Comparison of ENCODE assay signal across 26 cellular contexts in genomic region chr12:118455327-118455726, GRCh38.
"Had no signal": no experiment of that assay in that cellular context is flagged by ENCODE, and none has a peak within 500 bp of the region (broad histone marks: within the 10 kb centered on the region; RNA-seq: fewer than 3 reads in every experiment).

No MANE protein-coding gene starts in this region.

- DNase-seq: activated CD4-positive, alpha-beta T cell treated with anti-CD3 and anti-CD28 coated beads, Interleukin-2, amount 10 ng/mL, durations not matched to agents 24 days and 14 days; activated CD4-positive, alpha-beta T cell treated with anti-CD3 and anti-CD28 coated beads, Interleukin-2, amount 50 U/mL, for 4 hours; activated CD8-positive, alpha-beta T cell treated with anti-CD3 and anti-CD28 coated beads for 36 hours; activated gamma-delta T cell; activated naive CD4-positive, alpha-beta T cell treated with Interleukin-2 at 50 U/mL for 16 hours; activated naive CD8-positive, alpha-beta T cell treated with anti-CD3 and anti-CD28 coated beads, Interleukin-2, amount 10 ng/mL, durations not matched to agents 7 days and 5 days; activated T-cell treated with anti-CD3 and anti-CD28 coated beads, Interleukin-2, amount 50 U/mL, for 1 hour; activated T-cell treated with anti-CD3 and anti-CD28 coated beads, Interleukin-2, amount 50 U/mL, for 72 hours; amygdala; colonic mucosa; NCI-H1930; NCI-H2081 treated with DMSO at 0.1 percent for 48 hours; NCI-H226; NCI-H446 treated with DMSO at 0.1 percent for 48 hours; NCI-H524; NCI-H69; NCI-H82; NK-92 treated with Interleukin-12 subunit alpha and Interleukin-12 subunit beta, amount 100 ng/mL, for 24 hours; PC-3; Peyer's patch; RPMI8226; SIG-M5 had no signal

- FAIRE-seq: TTC549 had no signal

- H3K4me2 ChIP-seq: KMS-11 had no signal

- H3K4me1 ChIP-seq: ascending aorta, colonic mucosa, Peyer's patch had no signal

- H3K27ac ChIP-seq: ascending aorta, cardiac muscle cell, colonic mucosa, KMS-11, Peyer's patch had no signal

- H3K36me3 ChIP-seq: ascending aorta, cardiac muscle cell, colonic mucosa, Peyer's patch had no signal

- H3K9ac ChIP-seq: KMS-11 had no signal

- H3K9me3 ChIP-seq: ascending aorta, colonic mucosa, Peyer's patch had no signal

- H3K4me3 ChIP-seq: ascending aorta, cardiac muscle cell, colonic mucosa, Peyer's patch had no signal

- H3K27me3 ChIP-seq: ascending aorta, cardiac muscle cell, colonic mucosa, Peyer's patch had no signal
